1 cellular context compared by ENCODE assay signal in the genomic region with DNA sequence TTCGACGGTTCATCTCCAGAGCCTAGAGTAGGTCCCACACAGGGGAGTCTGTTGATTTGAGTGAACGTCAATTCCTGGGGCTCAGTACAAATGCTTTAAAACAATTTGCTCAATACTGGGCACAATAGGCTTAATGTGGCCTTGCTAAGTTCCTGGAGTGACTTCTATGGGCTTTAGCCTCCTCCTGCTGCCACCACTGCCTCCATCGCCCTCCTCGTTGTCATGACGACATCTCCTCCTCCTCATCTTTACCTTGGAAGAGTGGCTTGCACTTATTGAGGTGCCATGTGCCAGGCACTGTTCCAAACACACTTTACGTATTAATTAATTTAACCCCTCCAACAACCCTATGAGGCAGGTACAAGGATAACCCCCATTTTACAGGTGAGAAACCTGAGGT.
TF ChIP-seq lines count a peak whose summit lies in the region.

No MANE protein-coding gene starts in this region.

TF ChIP-seq in GM23338, 12 proteins besides CTCF, POLR2A, EP300 and RAD21:
- TF ChIP-seq CREB1 (CRISPR knock-in tag; IDR thresholded peaks at IDR 0.05; ENCODE audit: low read depth) (no peak), EZH2phosphoT487 (IDR thresholded peaks at IDR 0.05; ENCODE audit: unreplicated experiment) (no peak), ZNF331 (CRISPR knock-in tag; IDR thresholded peaks at IDR 0.05; ENCODE audit: low read depth) (no peak), POLR2AphosphoS5 (IDR thresholded peaks at IDR 0.05; ENCODE audit: low read depth) (no peak), NANOG (IDR thresholded peaks at IDR 0.05; ENCODE audit: borderline replicate concordance) (no peak), EZH2 (IDR thresholded peaks at IDR 0.05; ENCODE audit: low read depth, unreplicated experiment) (no peak), STAT1 (IDR thresholded peaks at IDR 0.05; ENCODE audit: unreplicated experiment) (no peak), ZNF114 (CRISPR knock-in tag; IDR thresholded peaks at IDR 0.05) (no peak), JUNB (IDR thresholded peaks at IDR 0.05; ENCODE audit: unreplicated experiment) (no peak)
- TF ChIP-seq, protein P1, sequence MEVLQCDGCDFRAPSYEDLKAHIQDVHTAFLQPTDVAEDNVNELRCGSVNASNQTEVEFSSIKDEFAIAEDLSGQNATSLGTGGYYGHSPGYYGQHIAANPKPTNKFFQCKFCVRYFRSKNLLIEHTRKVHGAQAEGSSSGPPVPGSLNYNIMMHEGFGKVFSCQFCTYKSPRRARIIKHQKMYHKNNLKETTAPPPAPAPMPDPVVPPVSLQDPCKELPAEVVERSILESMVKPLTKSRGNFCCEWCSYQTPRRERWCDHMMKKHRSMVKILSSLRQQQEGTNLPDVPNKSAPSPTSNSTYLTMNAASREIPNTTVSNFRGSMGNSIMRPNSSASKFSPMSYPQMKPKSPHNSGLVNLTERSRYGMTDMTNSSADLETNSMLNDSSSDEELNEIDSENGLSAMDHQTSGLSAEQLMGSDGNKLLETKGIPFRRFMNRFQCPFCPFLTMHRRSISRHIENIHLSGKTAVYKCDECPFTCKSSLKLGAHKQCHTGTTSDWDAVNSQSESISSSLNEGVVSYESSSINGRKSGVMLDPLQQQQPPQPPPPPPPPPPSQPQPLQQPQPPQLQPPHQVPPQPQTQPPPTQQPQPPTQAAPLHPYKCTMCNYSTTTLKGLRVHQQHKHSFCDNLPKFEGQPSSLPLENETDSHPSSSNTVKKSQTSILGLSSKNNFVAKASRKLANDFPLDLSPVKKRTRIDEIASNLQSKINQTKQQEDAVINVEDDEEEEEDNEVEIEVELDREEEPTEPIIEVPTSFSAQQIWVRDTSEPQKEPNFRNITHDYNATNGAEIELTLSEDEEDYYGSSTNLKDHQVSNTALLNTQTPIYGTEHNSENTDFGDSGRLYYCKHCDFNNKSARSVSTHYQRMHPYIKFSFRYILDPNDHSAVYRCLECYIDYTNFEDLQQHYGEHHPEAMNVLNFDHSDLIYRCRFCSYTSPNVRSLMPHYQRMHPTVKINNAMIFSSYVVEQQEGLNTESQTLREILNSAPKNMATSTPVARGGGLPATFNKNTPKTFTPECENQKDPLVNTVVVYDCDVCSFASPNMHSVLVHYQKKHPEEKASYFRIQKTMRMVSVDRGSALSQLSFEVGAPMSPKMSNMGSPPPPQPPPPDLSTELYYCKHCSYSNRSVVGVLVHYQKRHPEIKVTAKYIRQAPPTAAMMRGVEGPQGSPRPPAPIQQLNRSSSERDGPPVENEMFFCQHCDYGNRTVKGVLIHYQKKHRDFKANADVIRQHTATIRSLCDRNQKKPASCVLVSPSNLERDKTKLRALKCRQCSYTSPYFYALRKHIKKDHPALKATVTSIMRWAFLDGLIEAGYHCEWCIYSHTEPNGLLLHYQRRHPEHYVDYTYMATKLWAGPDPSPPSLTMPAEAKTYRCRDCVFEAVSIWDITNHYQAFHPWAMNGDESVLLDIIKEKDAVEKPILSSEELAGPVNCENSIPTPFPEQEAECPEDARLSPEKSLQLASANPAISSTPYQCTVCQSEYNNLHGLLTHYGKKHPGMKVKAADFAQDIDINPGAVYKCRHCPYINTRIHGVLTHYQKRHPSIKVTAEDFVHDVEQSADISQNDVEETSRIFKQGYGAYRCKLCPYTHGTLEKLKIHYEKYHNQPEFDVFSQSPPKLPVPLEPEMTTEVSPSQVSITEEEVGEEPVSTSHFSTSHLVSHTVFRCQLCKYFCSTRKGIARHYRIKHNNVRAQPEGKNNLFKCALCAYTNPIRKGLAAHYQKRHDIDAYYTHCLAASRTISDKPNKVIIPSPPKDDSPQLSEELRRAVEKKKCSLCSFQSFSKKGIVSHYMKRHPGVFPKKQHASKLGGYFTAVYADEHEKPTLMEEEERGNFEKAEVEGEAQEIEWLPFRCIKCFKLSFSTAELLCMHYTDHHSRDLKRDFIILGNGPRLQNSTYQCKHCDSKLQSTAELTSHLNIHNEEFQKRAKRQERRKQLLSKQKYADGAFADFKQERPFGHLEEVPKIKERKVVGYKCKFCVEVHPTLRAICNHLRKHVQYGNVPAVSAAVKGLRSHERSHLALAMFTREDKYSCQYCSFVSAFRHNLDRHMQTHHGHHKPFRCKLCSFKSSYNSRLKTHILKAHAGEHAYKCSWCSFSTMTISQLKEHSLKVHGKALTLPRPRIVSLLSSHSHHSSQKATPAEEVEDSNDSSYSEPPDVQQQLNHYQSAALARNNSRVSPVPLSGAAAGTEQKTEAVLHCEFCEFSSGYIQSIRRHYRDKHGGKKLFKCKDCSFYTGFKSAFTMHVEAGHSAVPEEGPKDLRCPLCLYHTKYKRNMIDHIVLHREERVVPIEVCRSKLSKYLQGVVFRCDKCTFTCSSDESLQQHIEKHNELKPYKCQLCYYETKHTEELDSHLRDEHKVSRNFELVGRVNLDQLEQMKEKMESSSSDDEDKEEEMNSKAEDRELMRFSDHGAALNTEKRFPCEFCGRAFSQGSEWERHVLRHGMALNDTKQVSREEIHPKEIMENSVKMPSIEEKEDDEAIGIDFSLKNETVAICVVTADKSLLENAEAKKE (CRISPR knock-in tag; IDR thresholded peaks at IDR 0.05) = no peak
- TF ChIP-seq, protein P2, sequence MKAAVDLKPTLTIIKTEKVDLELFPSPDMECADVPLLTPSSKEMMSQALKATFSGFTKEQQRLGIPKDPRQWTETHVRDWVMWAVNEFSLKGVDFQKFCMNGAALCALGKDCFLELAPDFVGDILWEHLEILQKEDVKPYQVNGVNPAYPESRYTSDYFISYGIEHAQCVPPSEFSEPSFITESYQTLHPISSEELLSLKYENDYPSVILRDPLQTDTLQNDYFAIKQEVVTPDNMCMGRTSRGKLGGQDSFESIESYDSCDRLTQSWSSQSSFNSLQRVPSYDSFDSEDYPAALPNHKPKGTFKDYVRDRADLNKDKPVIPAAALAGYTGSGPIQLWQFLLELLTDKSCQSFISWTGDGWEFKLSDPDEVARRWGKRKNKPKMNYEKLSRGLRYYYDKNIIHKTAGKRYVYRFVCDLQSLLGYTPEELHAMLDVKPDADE (IDR thresholded peaks at IDR 0.05) = no peak
- TF ChIP-seq, protein P3, sequence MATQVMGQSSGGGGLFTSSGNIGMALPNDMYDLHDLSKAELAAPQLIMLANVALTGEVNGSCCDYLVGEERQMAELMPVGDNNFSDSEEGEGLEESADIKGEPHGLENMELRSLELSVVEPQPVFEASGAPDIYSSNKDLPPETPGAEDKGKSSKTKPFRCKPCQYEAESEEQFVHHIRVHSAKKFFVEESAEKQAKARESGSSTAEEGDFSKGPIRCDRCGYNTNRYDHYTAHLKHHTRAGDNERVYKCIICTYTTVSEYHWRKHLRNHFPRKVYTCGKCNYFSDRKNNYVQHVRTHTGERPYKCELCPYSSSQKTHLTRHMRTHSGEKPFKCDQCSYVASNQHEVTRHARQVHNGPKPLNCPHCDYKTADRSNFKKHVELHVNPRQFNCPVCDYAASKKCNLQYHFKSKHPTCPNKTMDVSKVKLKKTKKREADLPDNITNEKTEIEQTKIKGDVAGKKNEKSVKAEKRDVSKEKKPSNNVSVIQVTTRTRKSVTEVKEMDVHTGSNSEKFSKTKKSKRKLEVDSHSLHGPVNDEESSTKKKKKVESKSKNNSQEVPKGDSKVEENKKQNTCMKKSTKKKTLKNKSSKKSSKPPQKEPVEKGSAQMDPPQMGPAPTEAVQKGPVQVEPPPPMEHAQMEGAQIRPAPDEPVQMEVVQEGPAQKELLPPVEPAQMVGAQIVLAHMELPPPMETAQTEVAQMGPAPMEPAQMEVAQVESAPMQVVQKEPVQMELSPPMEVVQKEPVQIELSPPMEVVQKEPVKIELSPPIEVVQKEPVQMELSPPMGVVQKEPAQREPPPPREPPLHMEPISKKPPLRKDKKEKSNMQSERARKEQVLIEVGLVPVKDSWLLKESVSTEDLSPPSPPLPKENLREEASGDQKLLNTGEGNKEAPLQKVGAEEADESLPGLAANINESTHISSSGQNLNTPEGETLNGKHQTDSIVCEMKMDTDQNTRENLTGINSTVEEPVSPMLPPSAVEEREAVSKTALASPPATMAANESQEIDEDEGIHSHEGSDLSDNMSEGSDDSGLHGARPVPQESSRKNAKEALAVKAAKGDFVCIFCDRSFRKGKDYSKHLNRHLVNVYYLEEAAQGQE (IDR thresholded peaks at IDR 0.05; ENCODE audit: unreplicated experiment) = no peak
TF ChIP-seq in GM23338: peak in this region for 0.
